18 cellular contexts compared by ENCODE assay signal in the genomic region with DNA sequence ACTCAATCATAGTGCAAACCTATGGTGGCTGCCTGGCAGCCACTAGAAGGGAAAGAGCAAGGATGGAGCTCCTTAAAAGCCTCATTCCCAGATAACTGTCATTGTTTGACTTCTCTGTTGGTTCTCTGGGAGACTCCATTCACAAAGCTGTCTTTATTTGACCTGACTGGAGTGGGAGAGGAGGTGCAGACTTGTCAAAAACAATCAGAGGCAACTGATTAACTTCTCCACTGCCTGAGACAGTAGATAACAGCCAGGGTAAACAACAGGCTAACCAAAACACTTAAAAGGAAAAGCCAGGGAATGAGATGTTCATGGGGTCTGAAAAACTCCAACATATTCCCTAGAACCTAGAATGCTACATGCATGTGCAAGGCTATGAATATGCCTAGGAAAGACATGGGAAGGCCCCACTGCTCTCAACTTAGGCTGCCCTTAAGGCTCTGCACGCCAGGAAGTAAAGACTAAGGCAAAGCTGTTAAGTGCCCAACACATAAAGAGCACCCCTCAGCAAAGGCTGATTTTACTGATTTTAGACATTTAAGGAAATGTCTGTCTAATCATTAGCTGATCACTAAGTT.
DNase-seq lines count a peak whose midpoint lies in the region; ATAC-seq, FAIRE-seq and TF ChIP-seq lines count a peak whose summit lies in the region.
"Had no signal": no experiment of that assay in that cellular context is flagged by ENCODE, and none has a peak within 500 bp of the region (broad histone marks: within the 10 kb centered on the region; RNA-seq: fewer than 3 reads in every experiment).

No MANE protein-coding gene starts in this region.

- H3K27ac Mint-ChIP-seq in endodermal cell (peak overlapping the region; percentile 66), progenitor cell of endocrine pancreas (peak overlapping the region; percentile 45)
- no peak overlapping the region for H3K27ac Mint-ChIP-seq in natural killer cell treated with Interleukin-12 subunit alpha and Interleukin-12 subunit beta and Interleukin-15 and Interleukin-18, amount 100 ng/mL, for 72 hours

- H3K4me1 Mint-ChIP-seq in endodermal cell: no peaks in the 10 kb centered on the region
- no peaks in the 10 kb centered on the region for H3K4me1 Mint-ChIP-seq in progenitor cell of endocrine pancreas (ENCODE audit: low read depth)
- H3K4me1 Mint-ChIP-seq in natural killer cell treated with Interleukin-12 subunit alpha and Interleukin-12 subunit beta and Interleukin-15 and Interleukin-18, amount 100 ng/mL, for 72 hours (ENCODE audit: low read depth in 2 of 2): peaks cover 2 to 11% of the 10 kb centered on the region in 2 donors

- H3K4me3 Mint-ChIP-seq in endodermal cell (no peak overlapping the region), progenitor cell of endocrine pancreas (ENCODE audit: low read depth) (no peak overlapping the region)
- no peak overlapping the region for H3K4me3 Mint-ChIP-seq in natural killer cell treated with Interleukin-12 subunit alpha and Interleukin-12 subunit beta and Interleukin-15 and Interleukin-18, amount 100 ng/mL, for 72 hours

- no peak overlapping the region for H3K9ac ChIP-seq in endodermal cell (ENCODE audit: extremely low read depth, low read length, poor library complexity, severe bottlenecking)

- H3K27me3 Mint-ChIP-seq in endodermal cell (ENCODE audit: insufficient read depth): no peaks in the 10 kb centered on the region
- H3K27me3 Mint-ChIP-seq in progenitor cell of endocrine pancreas: no peaks in the 10 kb centered on the region
- H3K27me3 Mint-ChIP-seq in natural killer cell treated with Interleukin-12 subunit alpha and Interleukin-12 subunit beta and Interleukin-15 and Interleukin-18, amount 100 ng/mL, for 72 hours: no peaks in the 10 kb centered on the region
- H3K27me3 Mint-ChIP-seq: CD8-positive, alpha-beta memory T cell had no signal

- CTCF ChIA-PET in HEK293 (lab: Yijun Ruan, JAX): no interaction called here

- no peak for ATAC-seq in natural killer cell treated with Interleukin-12 subunit alpha and Interleukin-12 subunit beta and Interleukin-15 and Interleukin-18, amount 100 ng/mL, for 72 hours
- ATAC-seq: A549 had no signal

- H3K4me3 ChIP-seq in HEK293 (ENCODE audit: low read depth, low read length) (no peak overlapping the region), endodermal cell (ENCODE audit: low read length) (peak overlapping the region; percentile 37)
- H3K4me3 ChIP-seq: A549 had no signal

- H3K9me3 ChIP-seq in HEK293 (ENCODE audit: control insufficient read depth, insufficient read depth, low read depth, low read length): peaks cover 2% of the 10 kb centered on the region
- H3K9me3 ChIP-seq in endodermal cell (ENCODE audit: control insufficient read depth, low read length): peaks cover 53% of the 10 kb centered on the region
- H3K9me3 ChIP-seq: A549, BE2C, Caco-2 had no signal

- TF ChIP-seq CTCF in HEK293 (tag by site-specific recombination; IDR thresholded peaks at IDR 0.05) (no peak), endodermal cell (conservative IDR thresholded peaks at IDR 0.05) (no peak), progenitor cell of endocrine pancreas (IDR thresholded peaks at IDR 0.05; ENCODE audit: unreplicated experiment) (no peak)

- H3K4me1 ChIP-seq in HEK293 (ENCODE audit: control insufficient read depth, insufficient read depth, low read length) (no peaks in the 10 kb centered on the region), endodermal cell (ENCODE audit: control insufficient read depth, insufficient read depth, low read length) (no peaks in the 10 kb centered on the region)
- H3K4me1 ChIP-seq: BE2C, Caco-2 had no signal

- no peaks in the 10 kb centered on the region for H3K27me3 ChIP-seq in endodermal cell (ENCODE audit: control insufficient read depth, insufficient read depth, low read length, poor library complexity, severe bottlenecking)
- H3K27me3 ChIP-seq: BE2C had no signal

- DNase-seq in HuH-7 (ENCODE audit: low spot score): peak; percentile 12
- peak; percentile 59 for DNase-seq in endodermal cell
- DNase-seq in progenitor cell of endocrine pancreas (ENCODE audit: low spot score, unreplicated experiment): no peak
- DNase-seq in NCI-H2107 treated with DMSO at 0.1 percent for 48 hours (lab: John Stamatoyannopoulos, UW; ENCODE audit: unreplicated experiment): no peak
- no peak for DNase-seq in frontal cortex (ENCODE audit: low spot score in 2 of 2)
- DNase-seq in RKO (ENCODE audit: low spot score): no peak
- no peak for DNase-seq in natural killer cell treated with Interleukin-12 subunit alpha and Interleukin-12 subunit beta and Interleukin-15 and Interleukin-18, amount 100 ng/mL, for 72 hours (ENCODE audit: low spot score)
- DNase-seq: BE2C; Caco-2; CD8-positive, alpha-beta memory T cell; DND-41; GF-D8; HCEC 1CT; KBM-7 had no signal

- H3K27ac ChIP-seq in HEK293 (ENCODE audit: extremely low read depth, low read depth, low read length) (no peak overlapping the region), endodermal cell (ENCODE audit: low read depth, low read length) (no peak overlapping the region)
- H3K27ac ChIP-seq: A549, C4-2B had no signal

- H3K9me3 Mint-ChIP-seq in endodermal cell: peaks cover 31% of the 10 kb centered on the region
- H3K9me3 Mint-ChIP-seq in progenitor cell of endocrine pancreas (ENCODE audit: low read depth): peaks cover 8% of the 10 kb centered on the region
- H3K9me3 Mint-ChIP-seq in natural killer cell treated with Interleukin-12 subunit alpha and Interleukin-12 subunit beta and Interleukin-15 and Interleukin-18, amount 100 ng/mL, for 72 hours: no peaks in the 10 kb centered on the region
- H3K9me3 Mint-ChIP-seq: CD8-positive, alpha-beta memory T cell had no signal

- 71 to 95% methylated on average over 1 of the region's 1 CpG for WGBS in endodermal cell (ENCODE audit: insufficient coverage in 1 of 2, insufficient read length in 1 of 2), 2 experiments

- POLR2A ChIA-PET in HEK293 (lab: Yijun Ruan, JAX): interaction anchor here (1.2 kb wide), 1 partner anchor 11 kb away, joined by 9 read pairs; no protein-coding TSS in a partner anchor

- peaks cover 84% of the 10 kb centered on the region for H3K36me3 Mint-ChIP-seq in endodermal cell (ENCODE audit: low read depth)
- peaks cover 59% of the 10 kb centered on the region for H3K36me3 Mint-ChIP-seq in progenitor cell of endocrine pancreas (ENCODE audit: insufficient read depth)
- peaks cover 22% of the 10 kb centered on the region for H3K36me3 Mint-ChIP-seq in natural killer cell treated with Interleukin-12 subunit alpha and Interleukin-12 subunit beta and Interleukin-15 and Interleukin-18, amount 100 ng/mL, for 72 hours

- FAIRE-seq in frontal cortex (lab: Jason Lieb, UNC): no peak
- FAIRE-seq: H1 had no signal

- H3K36me3 ChIP-seq in HEK293 (ENCODE audit: control insufficient read depth in 2 of 2, insufficient read depth in 1 of 2, low read length in 2 of 2) (peaks cover 48 to 70% of the 10 kb centered on the region in 2 experiments), endodermal cell (ENCODE audit: control insufficient read depth, insufficient read depth, low read length) (peaks cover 78% of the 10 kb centered on the region)

TF ChIP-seq in HEK293, 187 proteins besides CTCF, POLR2A, EP300 and RAD21:
- TF ChIP-seq, protein P1, sequence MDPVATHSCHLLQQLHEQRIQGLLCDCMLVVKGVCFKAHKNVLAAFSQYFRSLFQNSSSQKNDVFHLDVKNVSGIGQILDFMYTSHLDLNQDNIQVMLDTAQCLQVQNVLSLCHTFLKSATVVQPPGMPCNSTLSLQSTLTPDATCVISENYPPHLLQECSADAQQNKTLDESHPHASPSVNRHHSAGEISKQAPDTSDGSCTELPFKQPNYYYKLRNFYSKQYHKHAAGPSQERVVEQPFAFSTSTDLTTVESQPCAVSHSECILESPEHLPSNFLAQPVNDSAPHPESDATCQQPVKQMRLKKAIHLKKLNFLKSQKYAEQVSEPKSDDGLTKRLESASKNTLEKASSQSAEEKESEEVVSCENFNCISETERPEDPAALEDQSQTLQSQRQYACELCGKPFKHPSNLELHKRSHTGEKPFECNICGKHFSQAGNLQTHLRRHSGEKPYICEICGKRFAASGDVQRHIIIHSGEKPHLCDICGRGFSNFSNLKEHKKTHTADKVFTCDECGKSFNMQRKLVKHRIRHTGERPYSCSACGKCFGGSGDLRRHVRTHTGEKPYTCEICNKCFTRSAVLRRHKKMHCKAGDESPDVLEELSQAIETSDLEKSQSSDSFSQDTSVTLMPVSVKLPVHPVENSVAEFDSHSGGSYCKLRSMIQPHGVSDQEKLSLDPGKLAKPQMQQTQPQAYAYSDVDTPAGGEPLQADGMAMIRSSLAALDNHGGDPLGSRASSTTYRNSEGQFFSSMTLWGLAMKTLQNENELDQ (tag by site-specific recombination; IDR thresholded peaks at IDR 0.05; ENCODE audit: low read depth): no peak
- TF ChIP-seq TRIM28 (IDR thresholded peaks at IDR 0.05; ENCODE audit: borderline replicate concordance, low read length): peak; percentile 46; the same call in 1 of the 2 replicates

Comparison
In these comparisons a context has a peak if more than half of its experiments do, and no peak if none do; other contexts are left out.
1. DNase-seq: peak in HuH-7 (single experiment) and endodermal cell (single experiment); none in progenitor cell of endocrine pancreas (single experiment), NCI-H2107 treated with DMSO at 0.1 percent for 48 hours (single experiment), frontal cortex (0 of 2), RKO (single experiment) and natural killer cell treated with Interleukin-12 subunit alpha and Interleukin-12 subunit beta and Interleukin-15 and Interleukin-18, amount 100 ng/mL, for 72 hours (single experiment).
2. H3K27ac Mint-ChIP-seq: peak in endodermal cell (single experiment) and progenitor cell of endocrine pancreas (single experiment); none in natural killer cell treated with Interleukin-12 subunit alpha and Interleukin-12 subunit beta and Interleukin-15 and Interleukin-18, amount 100 ng/mL, for 72 hours (0 of 2).